In genomic region chr7:55473935-55474334, GRCh38 we compare ENCODE assay signal across 1 cellular context.
TF ChIP-seq lines count a peak whose summit lies in the region.

No MANE protein-coding gene starts in this region.

TF ChIP-seq in GM23338, 12 proteins besides CTCF, POLR2A, EP300 and RAD21 (continued from another document):
- no peak for TF ChIP-seq ZNF462 (CRISPR knock-in tag; IDR thresholded peaks at IDR 0.05)
- no peak for TF ChIP-seq CREB1 (CRISPR knock-in tag; IDR thresholded peaks at IDR 0.05; ENCODE audit: low read depth)
- no peak for TF ChIP-seq ZNF331 (CRISPR knock-in tag; IDR thresholded peaks at IDR 0.05; ENCODE audit: low read depth)
- TF ChIP-seq STAT1 (IDR thresholded peaks at IDR 0.05; ENCODE audit: unreplicated experiment): no peak
